1 cellular context compared by ENCODE assay signal in the genomic region with DNA sequence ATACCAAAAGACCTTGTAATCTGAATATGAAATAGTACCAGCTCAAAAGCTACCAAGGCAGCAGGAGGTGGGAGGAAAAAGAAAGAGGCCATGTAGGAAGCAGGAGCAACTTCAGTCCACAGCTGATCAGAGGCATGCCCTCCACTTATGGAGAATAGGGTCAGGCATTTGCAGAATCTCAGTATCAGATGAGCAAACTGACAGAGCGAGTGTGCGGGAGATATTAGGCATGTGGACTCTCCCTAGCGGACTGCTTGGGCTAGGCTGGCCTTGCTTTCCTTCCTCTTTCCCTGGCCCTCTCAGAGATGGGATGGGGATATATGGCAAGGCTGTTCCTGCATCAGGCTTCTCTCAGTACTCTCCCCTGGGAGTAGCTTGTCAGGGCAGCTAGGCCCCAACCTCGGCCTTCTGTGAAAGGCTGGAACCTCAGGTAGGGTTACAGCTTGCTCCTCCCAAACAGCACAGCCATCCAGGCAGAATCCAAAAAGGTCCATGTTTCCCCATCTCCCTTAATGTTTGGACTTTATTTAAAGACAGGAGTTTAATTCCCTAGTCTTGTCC.
TF ChIP-seq lines count a peak whose summit lies in the region.

No MANE protein-coding gene starts in this region.

TF ChIP-seq in WTC11, 78 proteins besides CTCF, POLR2A, EP300 and RAD21 (continued from another document):
- TF ChIP-seq, protein P1, sequence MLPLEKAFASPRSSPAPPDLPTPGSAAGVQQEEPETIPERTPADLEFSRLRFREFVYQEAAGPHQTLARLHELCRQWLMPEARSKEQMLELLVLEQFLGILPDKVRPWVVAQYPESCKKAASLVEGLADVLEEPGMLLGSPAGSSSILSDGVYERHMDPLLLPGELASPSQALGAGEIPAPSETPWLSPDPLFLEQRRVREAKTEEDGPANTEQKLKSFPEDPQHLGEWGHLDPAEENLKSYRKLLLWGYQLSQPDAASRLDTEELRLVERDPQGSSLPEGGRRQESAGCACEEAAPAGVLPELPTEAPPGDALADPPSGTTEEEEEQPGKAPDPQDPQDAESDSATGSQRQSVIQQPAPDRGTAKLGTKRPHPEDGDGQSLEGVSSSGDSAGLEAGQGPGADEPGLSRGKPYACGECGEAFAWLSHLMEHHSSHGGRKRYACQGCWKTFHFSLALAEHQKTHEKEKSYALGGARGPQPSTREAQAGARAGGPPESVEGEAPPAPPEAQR (CRISPR knock-in tag; IDR thresholded peaks at IDR 0.05): no peak
- TF ChIP-seq, protein P2, sequence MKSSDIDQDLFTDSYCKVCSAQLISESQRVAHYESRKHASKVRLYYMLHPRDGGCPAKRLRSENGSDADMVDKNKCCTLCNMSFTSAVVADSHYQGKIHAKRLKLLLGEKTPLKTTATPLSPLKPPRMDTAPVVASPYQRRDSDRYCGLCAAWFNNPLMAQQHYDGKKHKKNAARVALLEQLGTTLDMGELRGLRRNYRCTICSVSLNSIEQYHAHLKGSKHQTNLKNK (CRISPR knock-in tag; IDR thresholded peaks at IDR 0.05): no peak
- TF ChIP-seq SMAD4 (CRISPR knock-in tag; IDR thresholded peaks at IDR 0.05): no peak
